In genomic region chr16:53695070-53695469, GRCh38 we compare ENCODE assay signal across 23 cellular contexts. TPM values are rescaled to one million over a fixed set of nuclear protein-coding genes. Genes with fewer than 3 reads are reported as not detected.
A peak's percentile ranks its signal among the peaks of the same experiment; 100 is the strongest.
DNase-seq lines count a peak whose midpoint lies in the region; ATAC-seq, FAIRE-seq and TF ChIP-seq lines count a peak whose summit lies in the region.
"Had no signal": no experiment of that assay in that cellular context is flagged by ENCODE, and none has a peak within 500 bp of the region (broad histone marks: within the 10 kb centered on the region; RNA-seq: fewer than 3 reads in every experiment).

No MANE protein-coding gene starts in this region.

- H3K27me3 ChIP-seq in adipocyte (replicated peaks; ENCODE audit: control insufficient read depth, insufficient read depth, low read length) (no peaks in the 10 kb centered on the region), foreskin keratinocyte (no peaks in the 10 kb centered on the region), heart left ventricle (no peaks in the 10 kb centered on the region)
- H3K27me3 ChIP-seq: esophagus squamous epithelium, neural progenitor cell, right atrium auricular region, transverse colon had no signal

- no peaks in the 10 kb centered on the region for H3K9me3 ChIP-seq in A549
- H3K9me3 ChIP-seq in adipocyte (ENCODE audit: control insufficient read depth, low read length): no peaks in the 10 kb centered on the region
- H3K9me3 ChIP-seq in heart left ventricle: no peaks in the 10 kb centered on the region
- H3K9me3 ChIP-seq: esophagus squamous epithelium, right atrium auricular region, transverse colon had no signal

- CTCF ChIA-PET in A549 (lab: Yijun Ruan, JAX): interaction anchor here (1.1 kb wide), 1 partner anchor 8 kb away, joined by 3 read pairs; the partner anchor contains the start of genes FTO and RPGRIP1L

- H3K4me1 ChIP-seq in A549 (no peaks in the 10 kb centered on the region), adipocyte (ENCODE audit: control insufficient read depth, insufficient read depth, low read length) (peaks cover 7% of the 10 kb centered on the region), foreskin keratinocyte (peaks cover 1% of the 10 kb centered on the region), heart left ventricle (no peaks in the 10 kb centered on the region)
- H3K4me1 ChIP-seq: esophagus squamous epithelium, neural progenitor cell, right atrium auricular region, transverse colon had no signal

- no peak overlapping the region for H3K4me3 ChIP-seq in A549
- H3K4me3 ChIP-seq in adipocyte (ENCODE audit: low read length): no peak overlapping the region
- H3K4me3 ChIP-seq in heart left ventricle: no peak overlapping the region
- H3K4me3 ChIP-seq: esophagus squamous epithelium, lung, neural progenitor cell, right atrium auricular region, transverse colon had no signal

- TF ChIP-seq POLR2A in A549 (IDR thresholded peaks at IDR 0.05; ENCODE audit: low read length) (no peak), heart left ventricle (IDR thresholded peaks at IDR 0.05) (no peak)

- no peak overlapping the region for H3K9ac ChIP-seq in adipocyte (ENCODE audit: low read length)
- H3K9ac ChIP-seq: neural progenitor cell had no signal

- intact Hi-C loops in posterior cingulate gyrus (cut with DNase I): no loop called here
- intact Hi-C loops in heart left ventricle (cut with DNase I): no loop called here

- no peak for TF ChIP-seq EP300 in A549 (IDR thresholded peaks at IDR 0.05)

- H3K27ac ChIP-seq in A549: no peak overlapping the region
- no peak overlapping the region for H3K27ac ChIP-seq in foreskin keratinocyte
- no peak overlapping the region for H3K27ac ChIP-seq in heart left ventricle
- H3K27ac ChIP-seq: esophagus squamous epithelium, neural progenitor cell, right atrium auricular region, transverse colon had no signal

- peak; percentile 49 for FAIRE-seq in A549 (lab: Jason Lieb, UNC)
- FAIRE-seq: D721Med, H1 had no signal

- 83% methylated on average over 1 of the region's 1 CpG for WGBS in A549 (ENCODE audit: missing lambda C conversion rate)
- 92 to 97% (median 95%) methylated on average over 1 of the region's 1 CpG for WGBS in heart left ventricle, 4 donors

- POLR2A ChIA-PET in A549 (lab: Yijun Ruan, JAX): no interaction called here

- peaks cover 14% of the 10 kb centered on the region for H3K36me3 ChIP-seq in adipocyte (ENCODE audit: control insufficient read depth, insufficient read depth, low read length, severe bottlenecking)
- H3K36me3 ChIP-seq in heart left ventricle: peaks cover 0 to 31% (median 7%) of the 10 kb centered on the region in 9 donors
- H3K36me3 ChIP-seq: right atrium auricular region, transverse colon had no signal

- DNase-seq in A549 (ENCODE audit: low read depth in 1 of 2, low spot score in 1 of 2) (no peak), GM04503 (ENCODE audit: low read depth) (peak; percentile 87), adipocyte (ENCODE audit: low read depth) (peak; percentile 37), foreskin keratinocyte (peak in 1 of 2 donors; percentile 44), hypothalamus (lab: John Stamatoyannopoulos, UW) (no peak), posterior cingulate gyrus (no peak), heart left ventricle (no peak)
- DNase-seq: ACHN; activated CD4-positive, alpha-beta T cell treated with anti-CD3 and anti-CD28 coated beads, Interleukin-2, amount 10 ng/mL, durations not matched to agents 24 days and 14 days; activated T-cell treated with anti-CD3 and anti-CD28 coated beads, Interleukin-2, amount 50 U/mL, for 1 hour; cortex of kidney; esophagus squamous epithelium; NCI-H2227 treated with DMSO at 0.1 percent for 48 hours; NK-92 treated with Interleukin-12 subunit alpha and Interleukin-12 subunit beta, amount 100 ng/mL, for 24 hours; SHP77 treated with DMSO at 0.1 percent for 48 hours; stimulated activated CD4-positive, alpha-beta T cell treated with anti-CD3 and anti-CD28 coated beads, Interleukin-4, amount 100 ng/mL, for 24 hours; transverse colon had no signal

- ATAC-seq in A549: no peak
- ATAC-seq in foreskin keratinocyte: peak; percentile 68
- no peak for ATAC-seq in HG03025 (IDR thresholded peaks at IDR 0.05; ENCODE audit: low FRiP score, unreplicated experiment)
- ATAC-seq in heart left ventricle: no peak

- no peak for TF ChIP-seq RAD21 in A549 (conservative IDR thresholded peaks at IDR 0.05 in 1 of 2, IDR thresholded peaks at IDR 0.05 in 1 of 2)

- no peak for TF ChIP-seq CTCF in A549 (IDR thresholded peaks at IDR 0.05)
- no peak for TF ChIP-seq CTCF in foreskin keratinocyte (conservative IDR thresholded peaks at IDR 0.05)
- no peak for TF ChIP-seq CTCF in heart left ventricle (IDR thresholded peaks at IDR 0.05)

- H3K4me2 ChIP-seq in A549: no peak overlapping the region
- H3K4me2 ChIP-seq: neural progenitor cell had no signal

TF ChIP-seq in A549, 52 proteins besides CTCF, POLR2A, EP300 and RAD21:
- TF ChIP-seq EHMT2 (IDR thresholded peaks at IDR 0.05; ENCODE audit: low read depth) (no peak), HOXB5 (CRISPR knock-in tag; IDR thresholded peaks at IDR 0.05) (no peak), NR3C1 (IDR thresholded peaks at IDR 0.05) (no peak), BHLHE40 (IDR thresholded peaks at IDR 0.05; ENCODE audit: low read depth, low read length) (no peak)

RNA-seq across cellular contexts. Expression of gene RPGRIP1L, which starts 8.6 kb away (rescaled TPM):
- polyA plus RNA-seq in A549 (2011; rRNA removed) (15.9 and 19.6 TPM in 2 replicates), A549 (2017; fragmentation: RNase III; extraction: RNeasy Plus Mini Kit Qiagen cat#74134 plus additional on column Dnase treatment) (13.0 to 14.5 TPM (median 14.3 TPM) in 3 replicates), foreskin keratinocyte (3.7 and 3.8 TPM in 2 replicates), heart left ventricle (1 to 10 TPM in 1 of 2 donors, under 1 TPM in 1; 0.69 to 1.4 TPM)
- polyA plus RNA-seq in A549 (2012; cell fraction: cytosol; rRNA removed): 7.7 and 9.1 TPM in 2 replicates
- polyA plus RNA-seq in A549 (2012; cell fraction: nucleus; rRNA removed): 3.6 and 4.8 TPM in 2 replicates
- 9.3 and 9.4 TPM in 2 replicates for polyA minus RNA-seq in A549 (2011; rRNA and poly(A)+ RNA removed)
- total RNA-seq in foreskin keratinocyte (9.7 and 9.8 TPM in 2 replicates), heart left ventricle (1 to 10 TPM; 1.4 to 4.6 (median 2.4) TPM)

RNA-seq across cellular contexts. Expression of gene FTO, which starts 8.9 kb away (rescaled TPM):
- polyA plus RNA-seq in A549 (2011; rRNA removed) (101 and 103 TPM in 2 replicates), A549 (2017; fragmentation: RNase III; extraction: RNeasy Plus Mini Kit Qiagen cat#74134 plus additional on column Dnase treatment) (42.8 to 48.7 TPM (median 45.6 TPM) in 3 replicates), foreskin keratinocyte (12.7 and 14.0 TPM in 2 replicates), heart left ventricle (10 to 100 TPM; 11.8 to 45.0 TPM)
- polyA plus RNA-seq in A549 (2012; cell fraction: cytosol; rRNA removed): 30.9 and 31.3 TPM in 2 replicates
- 14.2 and 21.5 TPM in 2 replicates for polyA plus RNA-seq in A549 (2012; cell fraction: nucleus; rRNA removed)
- polyA minus RNA-seq in A549 (2011; rRNA and poly(A)+ RNA removed): 109 and 116 TPM in 2 replicates
- total RNA-seq in foreskin keratinocyte (65.7 and 67.3 TPM in 2 replicates), heart left ventricle (100 to 1,000 TPM in 1 of 9 donors, 10 to 100 TPM in 8; 77.2 to 105 (median 87.0) TPM)

Comparison
In these comparisons a context has a peak if more than half of its experiments do, and no peak if none do; other contexts are left out.
1. DNase-seq: peak in GM04503 (single experiment) and adipocyte (single experiment); none in A549 (0 of 2), hypothalamus (0 of 51), posterior cingulate gyrus (0 of 10) and heart left ventricle (0 of 5).